Comparison of ENCODE assay signal across 1 cellular context in genomic region chr1:75423616-75424015, GRCh38.
TF ChIP-seq lines count a peak whose summit lies in the region.

No MANE protein-coding gene starts in this region.

TF ChIP-seq in H1, 55 proteins besides CTCF, POLR2A, EP300 and RAD21 (continued from another document):
- no peak for TF ChIP-seq USF2 (IDR thresholded peaks at IDR 0.05; ENCODE audit: low read length)
- TF ChIP-seq MAFK (IDR thresholded peaks at IDR 0.05; ENCODE audit: low read depth, low read length), result no peak
- TF ChIP-seq ZNF274 (IDR thresholded peaks at IDR 0.05; ENCODE audit: borderline replicate concordance, extremely low read depth, low read length), result no peak
- TF ChIP-seq POLR2AphosphoS5 (IDR thresholded peaks at IDR 0.05; ENCODE audit: low read depth, low read length), result no peak
- no peak for TF ChIP-seq NANOG (IDR thresholded peaks at IDR 0.05; ENCODE audit: insufficient read depth, low read depth, low read length, poor library complexity, severe bottlenecking)
- TF ChIP-seq FOSL1 (IDR thresholded peaks at IDR 0.05; ENCODE audit: insufficient read depth, low read depth, low read length), result no peak
- TF ChIP-seq BACH1 (IDR thresholded peaks at IDR 0.05; ENCODE audit: low read length), result no peak
- TF ChIP-seq CBX8 (IDR thresholded peaks at IDR 0.05; ENCODE audit: borderline replicate concordance, low read depth, low read length), result no peak
- TF ChIP-seq SRF (IDR thresholded peaks at IDR 0.05; ENCODE audit: low read depth, low read length), result no peak
- no peak for TF ChIP-seq CEBPB (IDR thresholded peaks at IDR 0.05; ENCODE audit: low read depth, low read length)
- TF ChIP-seq KDM1A (IDR thresholded peaks at IDR 0.05; ENCODE audit: borderline replicate concordance, low read length), result no peak
- TF ChIP-seq, protein P1, sequence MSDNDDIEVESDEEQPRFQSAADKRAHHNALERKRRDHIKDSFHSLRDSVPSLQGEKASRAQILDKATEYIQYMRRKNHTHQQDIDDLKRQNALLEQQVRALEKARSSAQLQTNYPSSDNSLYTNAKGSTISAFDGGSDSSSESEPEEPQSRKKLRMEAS (IDR thresholded peaks at IDR 0.05), result no peak
